In the genomic region with DNA sequence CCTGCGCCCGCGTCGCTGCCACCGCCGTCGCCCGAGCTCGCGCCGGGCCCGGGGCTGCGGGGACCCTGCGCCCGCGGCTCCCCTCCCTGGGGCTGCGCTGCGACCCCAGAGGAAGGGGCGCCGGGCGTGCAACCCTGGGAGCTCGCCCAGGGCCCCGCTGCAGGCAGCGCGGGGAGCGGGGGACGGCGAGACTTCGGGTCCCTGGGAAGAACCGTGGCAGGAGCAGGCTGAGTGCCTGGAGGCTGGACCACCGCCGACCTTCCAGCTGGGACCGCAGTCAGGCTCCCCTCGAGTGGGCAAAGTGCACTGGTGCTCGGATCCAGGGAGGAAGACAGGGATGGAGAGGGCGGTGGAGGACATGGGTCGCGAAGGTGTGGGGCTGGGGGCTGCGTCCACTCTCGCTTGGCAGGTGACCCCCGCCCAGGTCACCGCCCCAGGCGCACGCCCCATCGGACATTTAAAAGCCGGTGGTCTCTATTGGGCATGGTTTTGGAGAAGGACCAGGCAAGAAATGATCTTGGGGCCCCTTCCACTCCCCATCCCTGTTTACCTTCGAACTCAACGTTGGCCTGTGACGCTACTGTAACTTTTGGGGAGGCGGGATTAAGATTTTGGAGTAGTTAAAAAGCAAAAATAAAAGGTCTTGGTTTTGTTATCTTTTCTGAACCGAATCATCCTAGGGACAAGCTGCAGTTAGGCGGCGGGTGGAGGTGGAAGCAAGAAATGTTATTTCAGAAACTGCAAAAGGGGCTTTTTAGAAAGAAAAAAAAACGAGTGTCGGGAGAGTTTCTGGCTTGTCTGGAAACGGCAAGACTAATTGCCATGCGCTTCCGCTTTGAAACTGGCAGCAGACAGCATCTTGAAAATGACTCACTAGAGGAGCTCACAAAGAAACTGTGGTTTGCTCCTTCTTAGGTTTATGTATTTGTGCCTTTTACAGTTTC, we compare ENCODE assay signal across 8 cellular contexts. TPM values are rescaled to one million over a fixed set of nuclear protein-coding genes. Genes with fewer than 3 reads are reported as not detected.
DNase-seq lines count a peak whose midpoint lies in the region; ATAC-seq and TF ChIP-seq lines count a peak whose summit lies in the region.

No MANE protein-coding gene starts in this region.

- peak overlapping the region; percentile 16 for H2AFZ ChIP-seq in ACC112 (ENCODE audit: low read length, unreplicated experiment)
- H2AFZ ChIP-seq in OCI-LY3 (ENCODE audit: low read depth, low read length), result no peak overlapping the region

- H3K4me1 Mint-ChIP-seq in naive thymus-derived CD4-positive, alpha-beta T cell, result peaks cover 29 to 54% (median 45%) of the 10 kb centered on the region in 7 donors
- H3K4me1 Mint-ChIP-seq in stimulated activated naive CD8-positive, alpha-beta T cell treated with anti-CD3 and anti-CD28 coated beads, Interleukin-15, Interleukin-2, amounts not matched to agents 100 ng/mL and 50 ng/mL, for 24 hours (ENCODE audit: low read depth), result peaks cover 72% of the 10 kb centered on the region

- H3K36me3 Mint-ChIP-seq in naive thymus-derived CD4-positive, alpha-beta T cell, result peaks cover 0 to 9% (median 2%) of the 10 kb centered on the region in 5 donors
- peaks cover 2% of the 10 kb centered on the region for H3K36me3 Mint-ChIP-seq in stimulated activated naive CD8-positive, alpha-beta T cell treated with anti-CD3 and anti-CD28 coated beads, Interleukin-15, Interleukin-2, amounts not matched to agents 100 ng/mL and 50 ng/mL, for 24 hours (ENCODE audit: low read depth)

- H3K4me3 ChIP-seq in ACC112 (ENCODE audit: low read depth, low read length), result peak overlapping the region; percentile 97
- peak overlapping the region; percentile 79 for H3K4me3 ChIP-seq in OCI-LY3 (ENCODE audit: low read length)
- H3K4me3 ChIP-seq in esophagus muscularis mucosa, result peak overlapping the region; percentile 84 to 92 (median 86)
- H3K4me3 ChIP-seq in naive thymus-derived CD4-positive, alpha-beta T cell (ENCODE audit: low read length), result peak overlapping the region; percentile 84

- peaks cover 0 to 3% (median 0%) of the 10 kb centered on the region in 5 donors for H3K27me3 Mint-ChIP-seq in naive thymus-derived CD4-positive, alpha-beta T cell
- no peaks in the 10 kb centered on the region for H3K27me3 Mint-ChIP-seq in stimulated activated naive CD8-positive, alpha-beta T cell treated with anti-CD3 and anti-CD28 coated beads, Interleukin-15, Interleukin-2, amounts not matched to agents 100 ng/mL and 50 ng/mL, for 24 hours

- H3K27ac ChIP-seq in ACC112 (ENCODE audit: low read depth, low read length), result peak overlapping the region; percentile 96
- H3K27ac ChIP-seq in OCI-LY3 (ENCODE audit: low read length), result peak overlapping the region; percentile 95
- H3K27ac ChIP-seq in esophagus muscularis mucosa (replicated peaks in 1 of 4), result peak overlapping the region; percentile 75 to 88 (median 85)
- H3K27ac ChIP-seq in naive thymus-derived CD4-positive, alpha-beta T cell (ENCODE audit: low read depth, low read length), result peak overlapping the region; percentile 86

- intact Hi-C loops in esophagus muscularis mucosa (cut with DNase I), result no loop called here
- intact Hi-C loops in naive thymus-derived CD4-positive, alpha-beta T cell (cut with micrococcal nuclease), result loop anchor here (1.0 to 10.0 kb wide), 18 partner anchors 11 to 980 kb away; a partner anchor contains a TSS

- DNase-seq in activated T-cell treated with anti-CD3 and anti-CD28 coated beads for 48 hours (ENCODE audit: low read depth), result peak; percentile 54
- DNase-seq in esophagus muscularis mucosa (ENCODE audit: extremely low spot score), result no peak
- peak in 8 of 9 donors; percentile 34 to 91 (median 71) for DNase-seq in naive thymus-derived CD4-positive, alpha-beta T cell

- H4K20me1 ChIP-seq in OCI-LY3 (ENCODE audit: insufficient read depth, low read length), result peaks cover 22% of the 10 kb centered on the region

- peak overlapping the region; percentile 63 for H3K4me2 ChIP-seq in OCI-LY3 (ENCODE audit: low read length)

- peak; percentile 78 for ATAC-seq in GM18520 (IDR thresholded peaks at IDR 0.05; ENCODE audit: unreplicated experiment)
- ATAC-seq in HG03045 (IDR thresholded peaks at IDR 0.05; ENCODE audit: unreplicated experiment), result peak; percentile 73
- peak; percentile 80 for ATAC-seq in naive thymus-derived CD4-positive, alpha-beta T cell

- H3K79me2 ChIP-seq in ACC112 (ENCODE audit: control insufficient read depth, insufficient read depth, low read length, unreplicated experiment) (peaks cover 46% of the 10 kb centered on the region), OCI-LY3 (ENCODE audit: low read length) (peaks cover 65% of the 10 kb centered on the region)

- H3K9me3 ChIP-seq in OCI-LY3 (ENCODE audit: insufficient read depth, low read length), result no peaks in the 10 kb centered on the region
- no peaks in the 10 kb centered on the region for H3K9me3 ChIP-seq in esophagus muscularis mucosa
- no peaks in the 10 kb centered on the region for H3K9me3 ChIP-seq in naive thymus-derived CD4-positive, alpha-beta T cell (ENCODE audit: control insufficient read depth in 2 of 3, low read length in 3 of 3)

- no peak for TF ChIP-seq CTCF in OCI-LY3 (IDR thresholded peaks at IDR 0.05; ENCODE audit: low read depth, low read length)
- TF ChIP-seq CTCF in esophagus muscularis mucosa (IDR thresholded peaks at IDR 0.05), result no peak

- H3K27ac Mint-ChIP-seq in naive thymus-derived CD4-positive, alpha-beta T cell, result peak overlapping the region; percentile 95 to 99 (median 99)
- peak overlapping the region; percentile 99 for H3K27ac Mint-ChIP-seq in stimulated activated naive CD8-positive, alpha-beta T cell treated with anti-CD3 and anti-CD28 coated beads, Interleukin-15, Interleukin-2, amounts not matched to agents 100 ng/mL and 50 ng/mL, for 24 hours

- peak overlapping the region; percentile 90 for H3K9ac ChIP-seq in OCI-LY3 (ENCODE audit: low read length)

- H3K9me3 Mint-ChIP-seq in naive thymus-derived CD4-positive, alpha-beta T cell, result peaks cover 0 to 1% (median 0%) of the 10 kb centered on the region in 11 donors
- H3K9me3 Mint-ChIP-seq in stimulated activated naive CD8-positive, alpha-beta T cell treated with anti-CD3 and anti-CD28 coated beads, Interleukin-15, Interleukin-2, amounts not matched to agents 100 ng/mL and 50 ng/mL, for 24 hours, result no peaks in the 10 kb centered on the region

- H3K27me3 ChIP-seq in ACC112 (ENCODE audit: insufficient read depth, low read length) (no peaks in the 10 kb centered on the region), OCI-LY3 (ENCODE audit: low read depth, low read length) (peaks cover 8% of the 10 kb centered on the region), esophagus muscularis mucosa (no peaks in the 10 kb centered on the region)
- H3K27me3 ChIP-seq in naive thymus-derived CD4-positive, alpha-beta T cell (ENCODE audit: control insufficient read depth in 2 of 2, insufficient read depth in 2 of 2, low read length in 2 of 2), result no peaks in the 10 kb centered on the region

- CTCF ChIA-PET in naive thymus-derived CD4-positive, alpha-beta T cell (lab: Charles Lee), result interaction anchor here (0.7 to 6.9 kb wide), 4 partner anchors 10 to 123 kb away, joined by 3 to 35 read pairs (median 5); no protein-coding TSS in a partner anchor

- peak overlapping the region; percentile 92 to 100 (median 98) for H3K4me3 Mint-ChIP-seq in naive thymus-derived CD4-positive, alpha-beta T cell
- H3K4me3 Mint-ChIP-seq in stimulated activated naive CD8-positive, alpha-beta T cell treated with anti-CD3 and anti-CD28 coated beads, Interleukin-15, Interleukin-2, amounts not matched to agents 100 ng/mL and 50 ng/mL, for 24 hours, result peak overlapping the region; percentile 98

- TF ChIP-seq POLR2A in esophagus muscularis mucosa (IDR thresholded peaks at IDR 0.05; ENCODE audit: low read depth), result no peak

- WGBS in esophagus muscularis mucosa, result under 1% methylated on average over 25 of the region's 58 CpGs

- TF ChIP-seq EP300 in esophagus muscularis mucosa (IDR thresholded peaks at IDR 0.05), result no peak

- no peaks in the 10 kb centered on the region for H3K36me3 ChIP-seq in ACC112 (ENCODE audit: insufficient read depth, low read length)
- H3K36me3 ChIP-seq in OCI-LY3 (replicated peaks; ENCODE audit: low read depth, low read length), result no peaks in the 10 kb centered on the region
- no peaks in the 10 kb centered on the region for H3K36me3 ChIP-seq in esophagus muscularis mucosa
- peaks cover 0 to 4% (median 0%) of the 10 kb centered on the region in 3 experiments for H3K36me3 ChIP-seq in naive thymus-derived CD4-positive, alpha-beta T cell (ENCODE audit: control insufficient read depth in 2 of 3, insufficient read depth in 3 of 3, low read length in 3 of 3)

- POLR2A ChIA-PET in naive thymus-derived CD4-positive, alpha-beta T cell (lab: Charles Lee), result interaction anchor here (0.7 to 6.7 kb wide), 9 partner anchors 9 to 1932 kb away, joined by 3 to 118 read pairs (median 4); no protein-coding TSS in a partner anchor

- H3K4me1 ChIP-seq in ACC112 (ENCODE audit: control insufficient read depth, insufficient read depth, low read length, unreplicated experiment) (peaks cover 25% of the 10 kb centered on the region), OCI-LY3 (ENCODE audit: low read length) (peaks cover 71% of the 10 kb centered on the region), esophagus muscularis mucosa (peaks cover 27 to 51% (median 44%) of the 10 kb centered on the region in 4 donors)
- H3K4me1 ChIP-seq in naive thymus-derived CD4-positive, alpha-beta T cell (ENCODE audit: control insufficient read depth in 2 of 2, insufficient read depth in 2 of 2, low read length in 2 of 2), result peaks cover 29 to 33% of the 10 kb centered on the region in 2 donors

RNA-seq across cellular contexts. Expression of a gene that starts 1.0 kb away (rescaled TPM):
- total RNA-seq in esophagus muscularis mucosa, result 10 to 100 TPM; 13.7 to 26.9 (median 25.7) TPM
- 10 to 100 TPM; 24.9 to 52.3 (median 34.7) TPM for total RNA-seq in naive thymus-derived CD4-positive, alpha-beta T cell
- 10 to 100 TPM; 16.8 to 22.1 TPM for polyA plus RNA-seq in naive thymus-derived CD4-positive, alpha-beta T cell
